8 cellular contexts compared by ENCODE assay signal in genomic region chr9:33161589-33162132, GRCh38. TPM values are rescaled to one million over a fixed set of nuclear protein-coding genes. Genes with fewer than 3 reads are reported as not detected.
A peak's percentile ranks its signal among the peaks of the same experiment; 100 is the strongest.
DNase-seq lines count a peak whose midpoint lies in the region; ATAC-seq and TF ChIP-seq lines count a peak whose summit lies in the region.

No MANE protein-coding gene starts in this region.

- peak overlapping the region in 1 of 2 donors; percentile 12 for H3K4me3 ChIP-seq in right atrium auricular region
- H3K4me3 ChIP-seq in adipocyte (ENCODE audit: low read length) = peak overlapping the region; percentile 89

- no peaks in the 10 kb centered on the region for H3K27me3 ChIP-seq in right atrium auricular region
- H3K27me3 ChIP-seq in adipocyte (replicated peaks; ENCODE audit: control insufficient read depth, insufficient read depth, low read length) = no peaks in the 10 kb centered on the region

- DNase-seq in right atrium auricular region (ENCODE audit: low spot score) (peak; percentile 57), left ventricle myocardium superior (no peak), adipocyte (ENCODE audit: low read depth) (peak; percentile 42), mucosa of gallbladder (ENCODE audit: low spot score) (peak; percentile 70), posterior cingulate gyrus (no peak), NCI-H1436 treated with DMSO at 0.1 percent for 48 hours (lab: John Stamatoyannopoulos, UW) (no peak)
- DNase-seq in effector CD4-positive, alpha-beta T cell = no peak

- H3K36me3 ChIP-seq in right atrium auricular region (no peaks in the 10 kb centered on the region), adipocyte (ENCODE audit: control insufficient read depth, insufficient read depth, low read length, severe bottlenecking) (no peaks in the 10 kb centered on the region)

- intact Hi-C loops in left ventricle myocardium superior (cut with micrococcal nuclease) = loop anchor here (10.0 kb wide), 1 partner anchor 77 kb away; no protein-coding TSS in a partner anchor
- intact Hi-C loops in posterior cingulate gyrus (cut with DNase I) = no loop called here

- H3K9ac ChIP-seq in adipocyte (ENCODE audit: low read length) = peak overlapping the region; percentile 55

- H3K9me3 ChIP-seq in right atrium auricular region (no peaks in the 10 kb centered on the region), adipocyte (ENCODE audit: control insufficient read depth, low read length) (no peaks in the 10 kb centered on the region)

- ATAC-seq in left ventricle myocardium superior (no peak), GM18861 (IDR thresholded peaks at IDR 0.05; ENCODE audit: unreplicated experiment) (no peak)

- TF ChIP-seq CTCF in right atrium auricular region (IDR thresholded peaks at IDR 0.05) = no peak

- peak overlapping the region; percentile 99 for H3K27ac ChIP-seq in right atrium auricular region

- H3K4me1 ChIP-seq in right atrium auricular region (peaks cover 0 to 81% of the 10 kb centered on the region in 2 donors), adipocyte (ENCODE audit: control insufficient read depth, insufficient read depth, low read length) (peaks cover 83% of the 10 kb centered on the region)

RNA-seq across cellular contexts. Expression of gene B4GALT1, which starts 5.5 kb away (rescaled TPM):
- total RNA-seq in right atrium auricular region (10 to 100 TPM; 57.6 to 76.1 TPM), left ventricle myocardium superior (42.5 TPM), mucosa of gallbladder (66.8 TPM)

Comparison
In these comparisons a context has a peak if more than half of its experiments do, and no peak if none do; other contexts are left out.
1. DNase-seq: peak in right atrium auricular region (single experiment), adipocyte (single experiment) and mucosa of gallbladder (single experiment); none in left ventricle myocardium superior (single experiment), effector CD4-positive, alpha-beta T cell (single experiment), posterior cingulate gyrus (0 of 10) and NCI-H1436 treated with DMSO at 0.1 percent for 48 hours (single experiment).